In genomic region chr2:241228860-241229516, GRCh38 we compare ENCODE assay signal across 28 cellular contexts. TPM values are rescaled to one million over a fixed set of nuclear protein-coding genes. Genes with fewer than 3 reads are reported as not detected.
A peak's percentile ranks its signal among the peaks of the same experiment; 100 is the strongest.
DNase-seq lines count a peak whose midpoint lies in the region; ATAC-seq and TF ChIP-seq lines count a peak whose summit lies in the region.
"Had no signal": no experiment of that assay in that cellular context is flagged by ENCODE, and none has a peak within 500 bp of the region (broad histone marks: within the 10 kb centered on the region; RNA-seq: fewer than 3 reads in every experiment).

No MANE protein-coding gene starts in this region.

- no peak overlapping the region for H3K9ac ChIP-seq in PC-3 (ENCODE audit: low read length)
- H3K9ac ChIP-seq: BLaER1 had no signal

- peaks cover 3% of the 10 kb centered on the region for H3K4me1 ChIP-seq in cardiac muscle cell (ENCODE audit: low read depth)
- H3K4me1 ChIP-seq in mesodermal cell (ENCODE audit: control insufficient read depth, insufficient read depth, low read length, poor library complexity, severe bottlenecking): peaks cover 11% of the 10 kb centered on the region
- H3K4me1 ChIP-seq in PC-3 (ENCODE audit: insufficient read depth, low read length): peaks cover 5% of the 10 kb centered on the region
- H3K4me1 ChIP-seq: A549, Caco-2, foreskin keratinocyte had no signal

- no peak overlapping the region for H3K4me3 ChIP-seq in cardiac muscle cell
- H3K4me3 ChIP-seq in mesodermal cell (ENCODE audit: extremely low read depth, insufficient read depth, low read length, poor library complexity, severe bottlenecking): no peak overlapping the region
- no peak overlapping the region for H3K4me3 ChIP-seq in PC-3 (ENCODE audit: low read length)
- H3K4me3 ChIP-seq: A549, BLaER1, MG63 had no signal

- POLR2A ChIA-PET in PC-3 (lab: Charles Lee; ENCODE audit: unreplicated experiment): no interaction called here

- H3K4me1 Mint-ChIP-seq in stimulated activated naive CD8-positive, alpha-beta T cell treated with anti-CD3 and anti-CD28 coated beads, Interleukin-15, Interleukin-2, amounts not matched to agents 100 ng/mL and 50 ng/mL, for 24 hours (ENCODE audit: low read depth): peaks cover 4% of the 10 kb centered on the region
- H3K4me1 Mint-ChIP-seq: activated B cell treated with CpG ODN at 0.5 μM for 24 hours, IgD-negative memory B cell had no signal

- H3K79me2 ChIP-seq in PC-3 (ENCODE audit: low read length): no peaks in the 10 kb centered on the region

- intact Hi-C loops in PC-3 (cut with micrococcal nuclease): loop anchor here (10.0 kb wide), 1 partner anchor 314 kb away; no protein-coding TSS in a partner anchor

- H3K9me2 ChIP-seq in PC-3 (replicated peaks; ENCODE audit: low read length): no peaks in the 10 kb centered on the region

- 92 to 95% methylated on average over 13 to 18 of the region's 20 CpGs for whole genome bisulfite sequencing in mesodermal cell (ENCODE audit: insufficient coverage in 2 of 2), 2 experiments

- H3K27ac ChIP-seq in cardiac muscle cell (peak overlapping the region; percentile 35), mesodermal cell (ENCODE audit: low read depth, low read length, severe bottlenecking) (peak overlapping the region; percentile 16), PC-3 (ENCODE audit: low read length) (no peak overlapping the region)
- H3K27ac ChIP-seq: A549, BLaER1, foreskin keratinocyte had no signal

- H3K27me3 ChIP-seq in cardiac muscle cell (no peaks in the 10 kb centered on the region), PC-3 (ENCODE audit: low read length) (no peaks in the 10 kb centered on the region)
- H3K27me3 ChIP-seq: BLaER1, foreskin keratinocyte, MG63 had no signal

- no peak overlapping the region for H3K4me2 ChIP-seq in PC-3 (ENCODE audit: low read length)
- H3K4me2 ChIP-seq: A549, BLaER1 had no signal

- ATAC-seq in stimulated activated naive CD8-positive, alpha-beta T cell treated with anti-CD3 and anti-CD28 coated beads, Interleukin-15, Interleukin-2, amounts not matched to agents 100 U/mL and 50 U/mL, for 24 hours: no peak
- ATAC-seq in HG03039 (IDR thresholded peaks at IDR 0.05; ENCODE audit: unreplicated experiment) (no peak), PC-3 (no peak)
- ATAC-seq: A549; foreskin keratinocyte; stimulated activated naive CD8-positive, alpha-beta T cell treated with anti-CD3 and anti-CD28 coated beads, Interleukin-15, amount 100 ng/mL, for 72 hours had no signal

- TF ChIP-seq CTCF in cardiac muscle cell (IDR thresholded peaks at IDR 0.05; ENCODE audit: low read depth, low read length) (no peak), PC-3 (conservative IDR thresholded peaks at IDR 0.05; ENCODE audit: low read depth, low read length) (no peak)

- H2AFZ ChIP-seq in PC-3 (ENCODE audit: low read length): no peak overlapping the region

- no peaks in the 10 kb centered on the region for H3F3A ChIP-seq in PC-3 (ENCODE audit: low read length, unreplicated experiment)

- no peak for DNase-seq in stimulated activated naive CD8-positive, alpha-beta T cell treated with anti-CD3 and anti-CD28 coated beads, Interleukin-15, Interleukin-2, amounts not matched to agents 100 U/mL and 50 U/mL, for 24 hours
- peak in 1 of 2 donors; percentile 29 for DNase-seq in cardiac muscle cell (ENCODE audit: low read depth in 1 of 2, low spot score in 1 of 2)
- DNase-seq in T1000 (lab: John Stamatoyannopoulos, UW): no peak
- no peak for DNase-seq in PC-3
- no peak for DNase-seq in NCI-H82 treated with DMSO at 0.1 percent for 48 hours (lab: John Stamatoyannopoulos, UW; ENCODE audit: unreplicated experiment)
- DNase-seq: activated B cell treated with CpG ODN at 0.5 μM for 24 hours; activated CD4-positive, alpha-beta memory T cell treated with anti-CD3 and anti-CD28 coated beads, Interleukin-2, amount 10 ng/mL, durations not matched to agents 7 days and 5 days; amniotic stem cell; Caco-2; central memory CD4-positive, alpha-beta T cell; foreskin keratinocyte; hypothalamus; MG63; NCI-H1436; NCI-H510A; NK-92 treated with Interleukin-12 subunit alpha and Interleukin-12 subunit beta, amount 100 ng/mL, for 24 hours; occipital lobe; retina; stimulated activated CD4-positive, alpha-beta T cell treated with anti-CD3 and anti-CD28 coated beads, Interleukin-4, amount 100 ng/mL, for 24 hours; stimulated activated naive CD8-positive, alpha-beta T cell treated with anti-CD3 and anti-CD28 coated beads, Interleukin-15, amount 100 ng/mL, for 72 hours; trophoblast cell had no signal

- H3K36me3 Mint-ChIP-seq in stimulated activated naive CD8-positive, alpha-beta T cell treated with anti-CD3 and anti-CD28 coated beads, Interleukin-15, Interleukin-2, amounts not matched to agents 100 ng/mL and 50 ng/mL, for 24 hours (ENCODE audit: low read depth): peaks cover 65% of the 10 kb centered on the region

- H3K9me3 ChIP-seq in cardiac muscle cell (ENCODE audit: low read depth): no peaks in the 10 kb centered on the region
- H3K9me3 ChIP-seq in mesodermal cell (ENCODE audit: control insufficient read depth, low read length): no peaks in the 10 kb centered on the region
- no peaks in the 10 kb centered on the region for H3K9me3 ChIP-seq in PC-3 (ENCODE audit: low read length)
- H3K9me3 ChIP-seq: A549, BLaER1, Caco-2, MG63 had no signal

- no peaks in the 10 kb centered on the region for H3K27me3 Mint-ChIP-seq in stimulated activated naive CD8-positive, alpha-beta T cell treated with anti-CD3 and anti-CD28 coated beads, Interleukin-15, Interleukin-2, amounts not matched to agents 100 ng/mL and 50 ng/mL, for 24 hours
- H3K27me3 Mint-ChIP-seq: activated B cell treated with CpG ODN at 0.5 μM for 24 hours; activated CD4-positive, alpha-beta memory T cell treated with anti-CD3 and anti-CD28 coated beads, Interleukin-2, amount 10 ng/mL, durations not matched to agents 7 days and 5 days; IgD-negative memory B cell; stimulated activated naive CD8-positive, alpha-beta T cell treated with anti-CD3 and anti-CD28 coated beads, Interleukin-15, amount 100 ng/mL, for 72 hours had no signal

- H3K9me3 Mint-ChIP-seq in stimulated activated naive CD8-positive, alpha-beta T cell treated with anti-CD3 and anti-CD28 coated beads, Interleukin-15, Interleukin-2, amounts not matched to agents 100 ng/mL and 50 ng/mL, for 24 hours: no peaks in the 10 kb centered on the region
- H3K9me3 Mint-ChIP-seq: activated B cell treated with CpG ODN at 0.5 μM for 24 hours; activated CD4-positive, alpha-beta memory T cell treated with anti-CD3 and anti-CD28 coated beads, Interleukin-2, amount 10 ng/mL, durations not matched to agents 7 days and 5 days; IgD-negative memory B cell; stimulated activated naive CD8-positive, alpha-beta T cell treated with anti-CD3 and anti-CD28 coated beads, Interleukin-15, amount 100 ng/mL, for 72 hours; T-helper 2 cell treated with Interferon-gamma antibody and Interleukin-4, amounts not matched to agents 5 μg/mL and 100 μg/mL, for 36 hours had no signal

- H3K4me3 Mint-ChIP-seq in stimulated activated naive CD8-positive, alpha-beta T cell treated with anti-CD3 and anti-CD28 coated beads, Interleukin-15, Interleukin-2, amounts not matched to agents 100 ng/mL and 50 ng/mL, for 24 hours: peak overlapping the region; percentile 22
- H3K4me3 Mint-ChIP-seq: activated B cell treated with CpG ODN at 0.5 μM for 24 hours; activated CD4-positive, alpha-beta memory T cell treated with anti-CD3 and anti-CD28 coated beads, Interleukin-2, amount 10 ng/mL, durations not matched to agents 7 days and 5 days; IgD-negative memory B cell; stimulated activated naive CD8-positive, alpha-beta T cell treated with anti-CD3 and anti-CD28 coated beads, Interleukin-15, amount 100 ng/mL, for 72 hours; T-helper 2 cell treated with Interferon-gamma antibody and Interleukin-4, amounts not matched to agents 5 μg/mL and 100 μg/mL, for 36 hours had no signal

- H4K20me1 ChIP-seq in PC-3 (ENCODE audit: low read length): no peaks in the 10 kb centered on the region

- no TSS peak for BruUV-seq in PC-3 (replicated peaks; lab: Mats Ljungman, UMichigan)

- H3K36me3 ChIP-seq in cardiac muscle cell (peaks cover 35% of the 10 kb centered on the region), mesodermal cell (ENCODE audit: control insufficient read depth, insufficient read depth, low read length) (peaks cover 85% of the 10 kb centered on the region), PC-3 (ENCODE audit: low read depth, low read length) (peaks cover 36% of the 10 kb centered on the region)

- CTCF ChIA-PET in PC-3 (lab: Charles Lee): no interaction called here

- no peak overlapping the region for H3K27ac Mint-ChIP-seq in stimulated activated naive CD8-positive, alpha-beta T cell treated with anti-CD3 and anti-CD28 coated beads, Interleukin-15, Interleukin-2, amounts not matched to agents 100 ng/mL and 50 ng/mL, for 24 hours
- H3K27ac Mint-ChIP-seq: activated B cell treated with CpG ODN at 0.5 μM for 24 hours; activated CD4-positive, alpha-beta memory T cell treated with anti-CD3 and anti-CD28 coated beads, Interleukin-2, amount 10 ng/mL, durations not matched to agents 7 days and 5 days; IgD-negative memory B cell; T-helper 2 cell treated with Interferon-gamma antibody and Interleukin-4, amounts not matched to agents 5 μg/mL and 100 μg/mL, for 36 hours had no signal

RNA-seq across cellular contexts. Expression of gene ANO7, which starts 40.5 kb away (rescaled TPM):
- total RNA-seq in cardiac muscle cell: 2.7 and 2.8 TPM in 2 replicates
- 2.7 and 3.4 TPM in 2 replicates for polyA plus RNA-seq in cardiac muscle cell
- polyA plus RNA-seq in mesodermal cell (2013, experiment 1 of 2): 1.5 TPM
- polyA plus RNA-seq in mesodermal cell (2013, experiment 2 of 2): 1.5 TPM
- total RNA-seq in PC-3 (2014; rRNA removed): 2.6 and 2.9 TPM in 2 replicates
- polyA plus RNA-seq: IgD-negative memory B cell had no signal
